9 cellular contexts compared by ENCODE assay signal in genomic region chr1:2213576-2214505, GRCh38. TPM values are rescaled to one million over a fixed set of nuclear protein-coding genes. Genes with fewer than 3 reads are reported as not detected.
DNase-seq lines count a peak whose midpoint lies in the region; ATAC-seq and TF ChIP-seq lines count a peak whose summit lies in the region.
"Had no signal": no experiment of that assay in that cellular context is flagged by ENCODE, and none has a peak within 500 bp of the region (broad histone marks: within the 10 kb centered on the region; RNA-seq: fewer than 3 reads in every experiment).

No MANE protein-coding gene starts in this region.

- H3K27me3 ChIP-seq in layer of hippocampus (ENCODE audit: control insufficient read depth, insufficient read depth, low read length) (no peaks in the 10 kb centered on the region), skeletal muscle tissue (ENCODE audit: control insufficient read depth in 3 of 3, insufficient read depth in 3 of 3, low read length in 3 of 3) (no peaks in the 10 kb centered on the region), WERI-Rb-1 (ENCODE audit: insufficient read depth, low read depth, severe bottlenecking) (no peaks in the 10 kb centered on the region), foreskin keratinocyte (no peaks in the 10 kb centered on the region)

- peak overlapping the region; percentile 94 for H3K27ac Mint-ChIP-seq in chondrocyte (ENCODE audit: unreplicated experiment)
- H3K27ac Mint-ChIP-seq: memory B cell had no signal

- no peaks in the 10 kb centered on the region for H3K36me3 Mint-ChIP-seq in chondrocyte (ENCODE audit: low read depth)
- H3K36me3 Mint-ChIP-seq: memory B cell had no signal

- peak overlapping the region; percentile 79 to 88 (median 86) for H3K9ac ChIP-seq in skeletal muscle tissue (ENCODE audit: low read depth in 1 of 3, low read length in 3 of 3)

- peaks cover 26% of the 10 kb centered on the region for H3K4me1 Mint-ChIP-seq in chondrocyte (ENCODE audit: low read depth)
- H3K4me1 Mint-ChIP-seq: memory B cell had no signal

- peak; percentile 65 for DNase-seq in GM04503 (ENCODE audit: low read depth)
- no peak for DNase-seq in chondrocyte (ENCODE audit: low spot score)
- DNase-seq in WERI-Rb-1 = no peak
- no peak for DNase-seq in foreskin keratinocyte
- no peak for DNase-seq in GF-D8 (lab: John Stamatoyannopoulos, UW)
- DNase-seq in RPMI8226 = no peak

- H3K9me3 ChIP-seq in skeletal muscle tissue (ENCODE audit: control insufficient read depth in 3 of 3, low read length in 3 of 3) (no peaks in the 10 kb centered on the region), WERI-Rb-1 (ENCODE audit: severe bottlenecking) (no peaks in the 10 kb centered on the region)

- TF ChIP-seq CTCF in chondrocyte (IDR thresholded peaks at IDR 0.05) = no peak
- no peak for TF ChIP-seq CTCF in WERI-Rb-1 (IDR thresholded peaks at IDR 0.05; ENCODE audit: low read depth, low read length)
- no peak for TF ChIP-seq CTCF in foreskin keratinocyte (conservative IDR thresholded peaks at IDR 0.05)

- H3K9me3 Mint-ChIP-seq in chondrocyte (ENCODE audit: low read depth) = peaks cover 2% of the 10 kb centered on the region

- H3K4me3 Mint-ChIP-seq in chondrocyte (ENCODE audit: unreplicated experiment) = no peak overlapping the region
- H3K4me3 Mint-ChIP-seq: memory B cell had no signal

- no peaks in the 10 kb centered on the region for H3K27me3 Mint-ChIP-seq in chondrocyte (ENCODE audit: low read depth)
- H3K27me3 Mint-ChIP-seq: memory B cell had no signal

- H3K4me3 ChIP-seq in skeletal muscle tissue (ENCODE audit: low read length in 3 of 3) (peak overlapping the region; percentile 62 to 75 (median 65)), WERI-Rb-1 (ENCODE audit: low read depth, low read length) (no peak overlapping the region)

- ATAC-seq in foreskin keratinocyte = no peak

- H3K4me1 ChIP-seq in skeletal muscle tissue (ENCODE audit: control insufficient read depth in 3 of 3, insufficient read depth in 3 of 3, low read length in 3 of 3) (peaks cover 39 to 41% (median 40%) of the 10 kb centered on the region in 3 donors), foreskin keratinocyte (peaks cover 17% of the 10 kb centered on the region)

- H3K27ac ChIP-seq in layer of hippocampus (ENCODE audit: low read depth, low read length) (peak overlapping the region; percentile 97), skeletal muscle tissue (ENCODE audit: low read depth, low read length) (peak overlapping the region; percentile 96), WERI-Rb-1 (no peak overlapping the region), foreskin keratinocyte (no peak overlapping the region)

- H3K36me3 ChIP-seq in skeletal muscle tissue (ENCODE audit: control insufficient read depth in 3 of 3, insufficient read depth in 3 of 3, low read length in 3 of 3) (no peaks in the 10 kb centered on the region), WERI-Rb-1 (no peaks in the 10 kb centered on the region)

RNA-seq across cellular contexts. Expression of gene SKI, which starts 14.3 kb away (rescaled TPM):
- total RNA-seq in chondrocyte (112 to 135 TPM (median 116 TPM) in 3 replicates), skeletal muscle tissue (19.3 TPM), foreskin keratinocyte (23.8 and 24.6 TPM in 2 replicates)
- 9.3 and 10.7 TPM in 2 replicates for polyA plus RNA-seq in foreskin keratinocyte

RNA-seq across cellular contexts. Expression of gene FAAP20, which starts 19.3 kb away (rescaled TPM):
- total RNA-seq in chondrocyte (48.4 to 76.1 TPM (median 69.2 TPM) in 3 replicates), skeletal muscle tissue (13.0 TPM), foreskin keratinocyte (30.3 and 32.0 TPM in 2 replicates)
- polyA plus RNA-seq in foreskin keratinocyte = 82.5 and 103 TPM in 2 replicates

Comparison
In these comparisons a context has a peak if more than half of its experiments do, and no peak if none do; other contexts are left out.
1. H3K27ac ChIP-seq: peak in layer of hippocampus (single experiment) and skeletal muscle tissue (single experiment); none in WERI-Rb-1 (single experiment) and foreskin keratinocyte (single experiment).